9 cellular contexts compared by ENCODE assay signal in genomic region chr10:13834581-13835286, GRCh38.
DNase-seq lines count a peak whose midpoint lies in the region; ATAC-seq and TF ChIP-seq lines count a peak whose summit lies in the region.
"Had no signal": no experiment of that assay in that cellular context is flagged by ENCODE, and none has a peak within 500 bp of the region (broad histone marks: within the 10 kb centered on the region; RNA-seq: fewer than 3 reads in every experiment).

No MANE protein-coding gene starts in this region.

- no peaks in the 10 kb centered on the region for H3K9me3 Mint-ChIP-seq in naive thymus-derived CD8-positive, alpha-beta T cell

- H3K27me3 ChIP-seq in brain microvascular endothelial cell (replicated peaks): no peaks in the 10 kb centered on the region
- no peaks in the 10 kb centered on the region for H3K27me3 ChIP-seq in layer of hippocampus (ENCODE audit: control insufficient read depth, insufficient read depth, low read length)
- peaks cover 0 to 8% (median 0%) of the 10 kb centered on the region in 7 donors for H3K27me3 ChIP-seq in spleen (replicated peaks in 1 of 7)

- H3K9me3 ChIP-seq in spleen: no peaks in the 10 kb centered on the region

- intact Hi-C loops in spleen (cut with DNase I; ENCODE audit: low total_unique reads): no loop called here

- H3K36me3 ChIP-seq in brain microvascular endothelial cell (replicated peaks) (peaks cover 2% of the 10 kb centered on the region), spleen (no peaks in the 10 kb centered on the region)

- peaks cover 12 to 40% (median 23%) of the 10 kb centered on the region in 6 donors for H3K4me1 ChIP-seq in spleen

- no peak for TF ChIP-seq POLR2A in spleen (IDR thresholded peaks at IDR 0.05)

- H3K36me3 Mint-ChIP-seq in naive thymus-derived CD8-positive, alpha-beta T cell: no peaks in the 10 kb centered on the region

- TF ChIP-seq CTCF in brain microvascular endothelial cell (IDR thresholded peaks at IDR 0.05; ENCODE audit: low read depth, low read length, missing control alignments) (no peak), spleen (IDR thresholded peaks at IDR 0.05 in 8 of 11, conservative IDR thresholded peaks at IDR 0.05 in 3 of 11) (no peak)

- peaks cover 7 to 25% (median 11%) of the 10 kb centered on the region in 4 donors for H3K4me1 Mint-ChIP-seq in naive thymus-derived CD8-positive, alpha-beta T cell

- no peak for ATAC-seq in HG03159 (IDR thresholded peaks at IDR 0.05; ENCODE audit: unreplicated experiment)
- ATAC-seq in naive thymus-derived CD8-positive, alpha-beta T cell: no peak

- DNase-seq in NCI-H2227 (lab: John Stamatoyannopoulos, UW; ENCODE audit: unreplicated experiment) (peak; percentile 54), brain microvascular endothelial cell (peak; percentile 83), spleen (no peak), cortex of kidney (lab: John Stamatoyannopoulos, UW) (no peak), GM19240 (ENCODE audit: insufficient read length, low spot score) (no peak)
- DNase-seq in naive thymus-derived CD8-positive, alpha-beta T cell: no peak
- DNase-seq: DMS79 had no signal

- H3K27ac ChIP-seq in brain microvascular endothelial cell: peak overlapping the region; percentile 80
- peak overlapping the region; percentile 12 for H3K27ac ChIP-seq in layer of hippocampus (ENCODE audit: low read depth, low read length)
- peak overlapping the region in 5 of 8 donors; percentile 39 to 71 (median 58) for H3K27ac ChIP-seq in spleen

- H3K4me3 ChIP-seq in brain microvascular endothelial cell (ENCODE audit: low read depth, low read length) (no peak overlapping the region), spleen (no peak overlapping the region)

- in situ Hi-C loops in brain microvascular endothelial cell (cut with HindIII; ENCODE audit: low pct_ligation_motif_present, low sequenced_read_pairs): no loop called here

- 44 to 58% (median 54%) methylated on average over 16 of the region's 16 CpGs for WGBS in spleen, 5 donors

- H3K4me3 Mint-ChIP-seq in naive thymus-derived CD8-positive, alpha-beta T cell: no peak overlapping the region

- H3K27ac Mint-ChIP-seq in naive thymus-derived CD8-positive, alpha-beta T cell: no peak overlapping the region

- H3K27me3 Mint-ChIP-seq in naive thymus-derived CD8-positive, alpha-beta T cell: no peaks in the 10 kb centered on the region

- POLR2A ChIA-PET in naive thymus-derived CD8-positive, alpha-beta T cell (lab: Charles Lee): no interaction called here

Comparison
In these comparisons a context has a peak if more than half of its experiments do, and no peak if none do; other contexts are left out.
1. DNase-seq: peak in NCI-H2227 (single experiment) and brain microvascular endothelial cell (single experiment); none in spleen (single experiment), cortex of kidney (single experiment), GM19240 (single experiment) and naive thymus-derived CD8-positive, alpha-beta T cell (0 of 10).
2. H3K27ac ChIP-seq: peak in every context shown above with its lines; median percentile 80 in brain microvascular endothelial cell; 58 in spleen; 12 in layer of hippocampus.